1 cellular context compared by ENCODE assay signal in the genomic region with DNA sequence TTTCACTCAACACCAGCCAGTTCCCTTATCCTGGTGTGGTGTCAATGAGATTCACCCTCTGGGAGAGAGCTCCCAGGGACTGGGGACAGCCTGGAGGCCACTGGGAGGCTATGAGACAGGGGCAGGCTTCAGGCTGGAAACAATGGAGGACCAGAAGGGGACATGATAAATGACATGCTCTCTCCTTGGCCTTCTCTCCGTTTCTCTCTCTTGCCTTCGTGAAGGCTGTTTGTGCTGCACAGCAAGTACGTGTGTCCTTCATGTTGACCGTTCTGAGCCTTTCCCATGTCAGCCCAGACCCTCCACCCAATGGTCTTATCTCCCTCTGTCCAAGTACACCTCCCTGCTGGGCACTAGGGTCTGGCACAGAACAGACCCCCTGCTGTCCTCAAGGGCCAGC.
TF ChIP-seq lines count a peak whose summit lies in the region.

No MANE protein-coding gene starts in this region.

TF ChIP-seq in H1, 55 proteins besides CTCF, POLR2A, EP300 and RAD21:
- TF ChIP-seq ATF2 (IDR thresholded peaks at IDR 0.05; ENCODE audit: low read length) (no peak), TAF7 (optimal IDR thresholded peaks at IDR 0.05; ENCODE audit: borderline replicate concordance, low read depth, low read length) (no peak), SP4 (IDR thresholded peaks at IDR 0.05; ENCODE audit: low read length) (no peak), TCF12 (IDR thresholded peaks at IDR 0.05; ENCODE audit: low read depth, low read length) (no peak), NANOG (IDR thresholded peaks at IDR 0.05; ENCODE audit: insufficient read depth, low read depth, low read length, poor library complexity, severe bottlenecking) (no peak), SIN3A (conservative IDR thresholded peaks at IDR 0.05 in 1 of 2, IDR thresholded peaks at IDR 0.05 in 1 of 2; ENCODE audit: low read depth in 1 of 2, low read length in 2 of 2) (no peak), PHF8 (conservative IDR thresholded peaks at IDR 0.05; ENCODE audit: low read depth, low read length) (no peak), MAFK (IDR thresholded peaks at IDR 0.05; ENCODE audit: low read depth, low read length) (no peak), USF2 (IDR thresholded peaks at IDR 0.05; ENCODE audit: low read length) (no peak), EZH2 (IDR thresholded peaks at IDR 0.05; ENCODE audit: low read depth, low read length, severe bottlenecking) (no peak), JUND (IDR thresholded peaks at IDR 0.05; ENCODE audit: low read length) (no peak), SAP30 (IDR thresholded peaks at IDR 0.05; ENCODE audit: insufficient read depth, insufficient replicate concordance, low read length) (no peak), RBBP5 (IDR thresholded peaks at IDR 0.05; ENCODE audit: borderline replicate concordance, low read depth, low read length) (no peak), SRF (IDR thresholded peaks at IDR 0.05; ENCODE audit: low read depth, low read length) (no peak), HDAC2 (IDR thresholded peaks at IDR 0.05; ENCODE audit: borderline replicate concordance in 1 of 2, low read depth in 2 of 2, low read length in 2 of 2) (no peak), SP2 (IDR thresholded peaks at IDR 0.05; ENCODE audit: low read length) (no peak), JUN (IDR thresholded peaks at IDR 0.05; ENCODE audit: low read depth, low read length) (no peak), CEBPB (IDR thresholded peaks at IDR 0.05; ENCODE audit: low read depth, low read length) (no peak), YY1 (IDR thresholded peaks at IDR 0.05; ENCODE audit: low read depth, low read length) (no peak)
- TF ChIP-seq, protein P1, sequence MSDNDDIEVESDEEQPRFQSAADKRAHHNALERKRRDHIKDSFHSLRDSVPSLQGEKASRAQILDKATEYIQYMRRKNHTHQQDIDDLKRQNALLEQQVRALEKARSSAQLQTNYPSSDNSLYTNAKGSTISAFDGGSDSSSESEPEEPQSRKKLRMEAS (IDR thresholded peaks at IDR 0.05) = no peak
TF ChIP-seq in H1: peak in this region for 0.
